Comparison of ENCODE assay signal across 32 cellular contexts in the genomic region with DNA sequence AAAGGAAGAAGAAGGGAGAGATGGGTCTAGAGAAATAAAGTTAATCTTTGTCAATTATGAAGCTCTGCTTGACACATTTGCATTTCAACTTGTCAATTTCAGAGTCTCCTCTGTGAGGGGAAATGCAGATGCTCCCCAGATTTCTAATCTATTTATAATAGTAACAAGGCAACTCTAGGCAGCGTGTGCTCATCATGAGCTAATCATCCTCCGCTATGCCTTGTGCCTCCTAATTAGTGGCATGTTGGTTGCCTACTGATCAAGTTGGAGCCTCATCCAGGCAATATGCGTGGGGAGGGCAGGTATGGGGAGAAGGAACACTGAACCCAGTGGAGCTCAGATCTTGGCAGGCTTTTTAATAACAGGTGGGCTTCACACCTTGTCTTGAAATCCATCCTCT.
"Had no signal": no experiment of that assay in that cellular context is flagged by ENCODE, and none has a peak within 500 bp of the region (broad histone marks: within the 10 kb centered on the region; RNA-seq: fewer than 3 reads in every experiment).

No MANE protein-coding gene starts in this region.

- H3K36me3 ChIP-seq: adrenal gland, ascending aorta, brain microvascular endothelial cell, breast epithelium, cardiac muscle cell had no signal

- H3K27me3 ChIP-seq: adrenal gland, ascending aorta, body of pancreas, brain microvascular endothelial cell, breast epithelium, cardiac muscle cell had no signal

- H3K9me3 ChIP-seq: adrenal gland, ascending aorta, body of pancreas, breast epithelium had no signal

- ATAC-seq: activated naive CD4-positive, alpha-beta T cell treated with anti-CD3 and anti-CD28 coated beads, Interleukin-2, amount 50 U/mL, for 72 hours; activated naive CD8-positive, alpha-beta T cell treated with anti-CD3 and anti-CD28 coated beads, Interleukin-2, amount 50 U/mL, for 24 hours; activated T-cell treated with anti-CD3 and anti-CD28 coated beads, Interleukin-2, amount 50 U/mL, for 4 hours; activated T-cell treated with anti-CD3 and anti-CD28 coated beads, Interleukin-2, amount 50 U/mL, for 72 hours; activated T-helper 17 cell treated with anti-CD3 and anti-CD28 coated beads, Interleukin-2, amount 50 U/mL, for 72 hours; body of pancreas had no signal

- H3K4me1 ChIP-seq: adrenal gland, ascending aorta, body of pancreas, breast epithelium had no signal

- H3K27ac ChIP-seq: adrenal gland, ascending aorta, body of pancreas, brain microvascular endothelial cell, breast epithelium, cardiac muscle cell had no signal

- H3K4me3 ChIP-seq: adrenal gland, ascending aorta, body of pancreas, breast epithelium, cardiac muscle cell had no signal

- DNase-seq: activated effector memory CD4-positive, alpha-beta T cell treated with anti-CD3 and anti-CD28 coated beads, Interleukin-2, amount 50 U/mL, for 16 hours; activated effector memory CD4-positive, alpha-beta T cell treated with Interleukin-2 at 50 U/mL for 16 hours; activated gamma-delta T cell; activated gamma-delta T cell treated with Interleukin-2 at 50 U/mL for 16 hours; activated naive CD4-positive, alpha-beta T cell; activated naive CD4-positive, alpha-beta T cell treated with anti-CD3 and anti-CD28 coated beads for 36 hours; activated naive CD4-positive, alpha-beta T cell treated with anti-CD3 and anti-CD28 coated beads, Interleukin-2, amount 10 ng/mL, durations not matched to agents 7 days and 5 days; activated naive CD4-positive, alpha-beta T cell treated with anti-CD3 and anti-CD28 coated beads, Interleukin-2, amount 50 U/mL, for 16 hours; activated naive CD4-positive, alpha-beta T cell treated with Interleukin-2 at 50 U/mL for 16 hours; activated naive CD8-positive, alpha-beta T cell treated with anti-CD3 and anti-CD28 coated beads for 36 hours; activated naive CD8-positive, alpha-beta T cell treated with anti-CD3 and anti-CD28 coated beads, Interleukin-2, amount 10 ng/mL, durations not matched to agents 7 days and 5 days; activated naive CD8-positive, alpha-beta T cell treated with anti-CD3 and anti-CD28 coated beads, Interleukin-2, amount 50 U/mL, for 24 hours; activated T-cell treated with anti-CD3 and anti-CD28 coated beads, Interleukin-2, amount 50 U/mL, for 1 hour; activated T-cell treated with anti-CD3 and anti-CD28 coated beads, Interleukin-2, amount 50 U/mL, for 24 hours; activated T-cell treated with anti-CD3 and anti-CD28 coated beads, Interleukin-2, amount 50 U/mL, for 4 hours; activated T-cell treated with anti-CD3 and anti-CD28 coated beads, Interleukin-2, amount 50 U/mL, for 48 hours; activated T-cell treated with anti-CD3 and anti-CD28 coated beads, Interleukin-2, amount 50 U/mL, for 72 hours; adrenal gland; amniotic stem cell; amygdala; anterior cingulate cortex; aorta; body of pancreas; brain microvascular endothelial cell; caudate nucleus; central memory CD4-positive, alpha-beta T cell; cerebellar nuclear complex had no signal
